In the genomic region with DNA sequence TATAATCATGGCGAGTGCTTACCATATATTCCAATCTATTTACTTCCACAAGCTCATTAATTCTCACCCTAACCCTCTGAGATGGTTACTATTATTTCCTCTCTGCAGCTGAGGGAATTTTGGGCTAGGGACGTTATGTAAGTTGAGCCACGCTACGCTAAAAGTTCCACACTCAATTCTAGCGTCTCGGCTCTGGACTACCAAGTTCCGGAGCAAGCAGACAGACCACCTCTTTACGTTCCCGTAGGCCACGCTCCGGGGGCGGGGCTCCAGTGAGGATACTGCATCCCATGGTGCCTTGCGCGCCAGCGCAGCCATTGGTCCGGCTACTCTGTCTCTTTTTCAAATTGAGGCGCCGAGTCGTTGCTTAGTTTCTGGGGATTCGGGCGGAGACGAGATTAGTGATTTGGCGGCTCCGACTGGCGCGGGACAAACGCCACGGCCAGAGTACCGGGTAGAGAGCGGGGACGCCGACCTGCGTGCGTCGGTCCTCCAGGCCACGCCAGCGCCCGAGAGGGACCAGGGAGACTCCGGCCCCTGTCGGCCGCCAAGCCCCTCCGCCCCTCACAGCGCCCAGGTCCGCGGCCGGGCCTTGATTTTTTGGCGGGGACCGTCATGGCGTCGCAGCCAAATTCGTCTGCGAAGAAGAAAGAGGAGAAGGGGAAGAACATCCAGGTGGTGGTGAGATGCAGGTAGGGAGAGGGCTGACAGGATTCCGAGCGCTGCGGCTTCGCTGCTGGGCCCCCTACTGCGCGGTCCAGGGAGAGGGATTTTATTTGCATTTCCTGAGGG, we compare ENCODE assay signal across 8 cellular contexts. TPM values are rescaled to one million over a fixed set of nuclear protein-coding genes. Genes with fewer than 3 reads are reported as not detected.
DNase-seq lines count a peak whose midpoint lies in the region; ATAC-seq and TF ChIP-seq lines count a peak whose summit lies in the region.

A gene (plus strand): TSS at position 370 of the 792 bp plus-strand sequence. CDS start 246 bp downstream, at position 616.

- intact Hi-C loops in OCI-LY7 (cut with micrococcal nuclease; ENCODE audit: unreplicated experiment) = loop anchor here (1.0 to 2.0 kb wide), 2 partner anchors 163 to 256 kb away; a partner anchor contains a TSS

- H2AFZ ChIP-seq in OCI-LY7 (ENCODE audit: low read length) = peak within 1 kb of the TSS; percentile 93

- peak within 1 kb of the TSS; percentile 96 for H3K4me3 ChIP-seq in OCI-LY7 (ENCODE audit: low read depth, low read length, poor library complexity, severe bottlenecking)

- H3K9me2 ChIP-seq in OCI-LY7 (ENCODE audit: insufficient read depth, low read length) = no peaks in the 10 kb centered on the region

- peaks cover under 1% of the 10 kb centered on the region; the same call in 1 of the 2 replicates for H3K9me3 ChIP-seq in OCI-LY7 (ENCODE audit: low read length)

- DNase-seq in D341Med (ENCODE audit: low spot score) = peak; percentile 86
- DNase-seq in HuH-7.5 (ENCODE audit: low spot score) = peak; percentile 71
- peak; percentile 99 for DNase-seq in OCI-LY7 (ENCODE audit: low spot score)
- peak; percentile 96 for DNase-seq in activated T-cell treated with anti-CD3 and anti-CD28 coated beads for 1 hour (ENCODE audit: low read depth)
- DNase-seq in epidermal melanocyte (ENCODE audit: insufficient read length, low spot score) = peak; percentile 73
- peak; percentile 94 for DNase-seq in middle frontal gyrus (ENCODE audit: extremely low spot score, low spot score)
- peak; percentile 97 to 98 for DNase-seq in stimulated activated CD8-positive, alpha-beta memory T cell treated with anti-CD3 and anti-CD28 coated beads, Interleukin-2, amount 100 ng/mL, for 48 hours (ENCODE audit: low read depth in 2 of 2)

- POLR2A ChIA-PET in OCI-LY7 (lab: Charles Lee) = interaction anchor here (0.6 to 3.5 kb wide), 7 partner anchors 8 to 282 kb away, joined by 3 to 32 read pairs (median 3); a partner anchor contains a TSS

- H4K20me1 ChIP-seq in OCI-LY7 (ENCODE audit: insufficient read depth, low read length) = peaks cover 23% of the 10 kb centered on the region; the same call in 1 of the 2 replicates

- H3K4me1 ChIP-seq in OCI-LY7 (ENCODE audit: insufficient read depth, low read length, poor library complexity, severe bottlenecking) = peaks cover 39% of the 10 kb centered on the region

- BruUV-seq in OCI-LY7 (replicated peaks; lab: Mats Ljungman, UMichigan) = no TSS peak

- peak within 1 kb of the TSS; percentile 91 for H3K4me2 ChIP-seq in OCI-LY7 (ENCODE audit: low read length)

- CTCF ChIA-PET in OCI-LY7 (lab: Charles Lee; ENCODE audit: unreplicated experiment) = no interaction called here

- peak; percentile 71 for ATAC-seq in GM21515 (IDR thresholded peaks at IDR 0.05; ENCODE audit: unreplicated experiment)

- H3K36me3 ChIP-seq in OCI-LY7 (ENCODE audit: insufficient read depth, low read length) = peaks cover 41% of the 10 kb centered on the region

- H3K27ac ChIP-seq in OCI-LY7 (ENCODE audit: low read depth, low read length, poor library complexity, severe bottlenecking) = peak within 1 kb of the TSS; percentile 93

- peaks cover 50% of the 10 kb centered on the region for H3K79me2 ChIP-seq in OCI-LY7 (ENCODE audit: insufficient read depth, low read depth, low read length)

- peak; percentile 36; the same call in 1 of the 2 replicates for TF ChIP-seq CTCF in OCI-LY7 (conservative IDR thresholded peaks at IDR 0.05; ENCODE audit: low read length)

RNA-seq across cellular contexts. Expression of the gene that starts here (rescaled TPM):
- total RNA-seq in OCI-LY7 (2014; rRNA removed; shearing (Covaris generic)) = 71.8 and 72.7 TPM in 2 replicates
- total RNA-seq in OCI-LY7 (2022) = 103 and 113 TPM in 2 replicates

Comparison
In these comparisons a context has a peak if more than half of its experiments do, and no peak if none do; other contexts are left out.
1. Peak in every context shown above with its lines: DNase-seq, ATAC-seq, H3K4me3 ChIP-seq and H3K27ac ChIP-seq.